16 cellular contexts compared by ENCODE assay signal in genomic region chr19:423691-424466, GRCh38. TPM values are rescaled to one million over a fixed set of nuclear protein-coding genes. Genes with fewer than 3 reads are reported as not detected.
DNase-seq lines count a peak whose midpoint lies in the region; ATAC-seq, FAIRE-seq and TF ChIP-seq lines count a peak whose summit lies in the region.
"Had no signal": no experiment of that assay in that cellular context is flagged by ENCODE, and none has a peak within 500 bp of the region (broad histone marks: within the 10 kb centered on the region; RNA-seq: fewer than 3 reads in every experiment).

No MANE protein-coding gene starts in this region.

- no peak for FAIRE-seq in kidney (lab: Jason Lieb, UNC)

- H3K27ac ChIP-seq in kidney (ENCODE audit: low read depth in 2 of 2, low read length in 2 of 2) (no peak overlapping the region), substantia nigra (ENCODE audit: low read depth, low read length, poor library complexity, severe bottlenecking) (no peak overlapping the region)
- H3K27ac ChIP-seq: BLaER1 had no signal

- H3K27ac Mint-ChIP-seq in natural killer cell treated with Interleukin-12 subunit alpha and Interleukin-12 subunit beta and Interleukin-15 and Interleukin-18, amount 100 ng/mL, for 72 hours: no peak overlapping the region
- H3K27ac Mint-ChIP-seq in natural killer cell: no peak overlapping the region
- no peak overlapping the region for H3K27ac Mint-ChIP-seq in CD14-positive monocyte
- H3K27ac Mint-ChIP-seq: CD4-positive, CD25-positive, alpha-beta regulatory T cell; HFFc6 had no signal

- DNase-seq in Right ventricle myocardium inferior (ENCODE audit: missing footprints) (peak; percentile 34), left ventricle myocardium superior (no peak), natural killer cell (no peak), kidney (peak; percentile 48), midbrain (lab: John Stamatoyannopoulos, UW) (no peak), substantia nigra (lab: John Stamatoyannopoulos, UW) (no peak), CD14-positive monocyte (ENCODE audit: low spot score) (no peak)
- DNase-seq in natural killer cell treated with Interleukin-12 subunit alpha and Interleukin-12 subunit beta and Interleukin-15 and Interleukin-18, amount 100 ng/mL, for 72 hours (ENCODE audit: low spot score): peak; percentile 59
- DNase-seq: 8988T; AML-193; CD4-positive, CD25-positive, alpha-beta regulatory T cell; DMS53; GF-D8; HCEC 1CT; HFFc6 had no signal

- ATAC-seq in Right ventricle myocardium inferior (no peak), left ventricle myocardium superior (no peak), natural killer cell (no peak)
- no peak for ATAC-seq in natural killer cell treated with Interleukin-12 subunit alpha and Interleukin-12 subunit beta and Interleukin-15 and Interleukin-18, amount 100 ng/mL, for 72 hours

- H3K4me3 Mint-ChIP-seq in natural killer cell treated with Interleukin-12 subunit alpha and Interleukin-12 subunit beta and Interleukin-15 and Interleukin-18, amount 100 ng/mL, for 72 hours: no peak overlapping the region
- H3K4me3 Mint-ChIP-seq in natural killer cell: no peak overlapping the region
- H3K4me3 Mint-ChIP-seq in CD14-positive monocyte: no peak overlapping the region
- H3K4me3 Mint-ChIP-seq: CD4-positive, CD25-positive, alpha-beta regulatory T cell; HFFc6 had no signal

- no peak overlapping the region for H3K9ac ChIP-seq in kidney (ENCODE audit: low read length in 2 of 2)
- H3K9ac ChIP-seq: BLaER1 had no signal

- no peaks in the 10 kb centered on the region for H3K9me3 Mint-ChIP-seq in natural killer cell treated with Interleukin-12 subunit alpha and Interleukin-12 subunit beta and Interleukin-15 and Interleukin-18, amount 100 ng/mL, for 72 hours
- H3K9me3 Mint-ChIP-seq in natural killer cell: no peaks in the 10 kb centered on the region
- H3K9me3 Mint-ChIP-seq in CD14-positive monocyte: peaks cover 2 to 22% (median 14%) of the 10 kb centered on the region in 7 donors
- H3K9me3 Mint-ChIP-seq: CD4-positive, CD25-positive, alpha-beta regulatory T cell had no signal

- no peaks in the 10 kb centered on the region for H3K36me3 ChIP-seq in kidney (ENCODE audit: control insufficient read depth in 1 of 2, insufficient read depth in 2 of 2, low read length in 2 of 2)
- H3K36me3 ChIP-seq: BLaER1 had no signal

- no peaks in the 10 kb centered on the region for H3K4me1 ChIP-seq in kidney (ENCODE audit: control insufficient read depth in 1 of 2, insufficient read depth in 1 of 2, low read depth in 1 of 2, low read length in 2 of 2)
- H3K4me1 ChIP-seq: BLaER1 had no signal

- H3K4me1 Mint-ChIP-seq in natural killer cell treated with Interleukin-12 subunit alpha and Interleukin-12 subunit beta and Interleukin-15 and Interleukin-18, amount 100 ng/mL, for 72 hours (ENCODE audit: low read depth in 2 of 2): no peaks in the 10 kb centered on the region
- H3K4me1 Mint-ChIP-seq in natural killer cell (no peaks in the 10 kb centered on the region), CD14-positive monocyte (peaks cover 3% of the 10 kb centered on the region)
- H3K4me1 Mint-ChIP-seq: CD4-positive, CD25-positive, alpha-beta regulatory T cell had no signal

- no peak overlapping the region for H3K4me3 ChIP-seq in kidney (ENCODE audit: low read length in 2 of 2)
- H3K4me3 ChIP-seq: BLaER1 had no signal

- H3K27me3 Mint-ChIP-seq in natural killer cell treated with Interleukin-12 subunit alpha and Interleukin-12 subunit beta and Interleukin-15 and Interleukin-18, amount 100 ng/mL, for 72 hours: no peaks in the 10 kb centered on the region
- H3K27me3 Mint-ChIP-seq in natural killer cell (ENCODE audit: low read depth in 2 of 2): no peaks in the 10 kb centered on the region
- H3K27me3 Mint-ChIP-seq in CD14-positive monocyte (ENCODE audit: low read depth in 3 of 3): peaks cover 0 to 3% (median 0%) of the 10 kb centered on the region in 3 donors
- H3K27me3 Mint-ChIP-seq: CD4-positive, CD25-positive, alpha-beta regulatory T cell had no signal

- H3K36me3 Mint-ChIP-seq in natural killer cell treated with Interleukin-12 subunit alpha and Interleukin-12 subunit beta and Interleukin-15 and Interleukin-18, amount 100 ng/mL, for 72 hours: no peaks in the 10 kb centered on the region
- H3K36me3 Mint-ChIP-seq in natural killer cell (no peaks in the 10 kb centered on the region), CD14-positive monocyte (no peaks in the 10 kb centered on the region)
- H3K36me3 Mint-ChIP-seq: CD4-positive, CD25-positive, alpha-beta regulatory T cell had no signal

- no peaks in the 10 kb centered on the region for H3K9me3 ChIP-seq in kidney (ENCODE audit: control insufficient read depth in 1 of 2, low read length in 2 of 2)
- H3K9me3 ChIP-seq: BLaER1 had no signal

- intact Hi-C loops in Right ventricle myocardium inferior (cut with DNase I) (no loop called here), left ventricle myocardium superior (cut with micrococcal nuclease) (no loop called here), natural killer cell (cut with micrococcal nuclease) (no loop called here), kidney (cut with DNase I) (no loop called here), CD14-positive monocyte (cut with micrococcal nuclease) (no loop called here)

- TF ChIP-seq CTCF in natural killer cell (IDR thresholded peaks at IDR 0.05): no peak
- TF ChIP-seq CTCF in kidney (IDR thresholded peaks at IDR 0.05; ENCODE audit: borderline replicate concordance, extremely low read depth, insufficient read depth): no peak
- no peak for TF ChIP-seq CTCF in CD14-positive monocyte (IDR thresholded peaks at IDR 0.05)

RNA-seq across cellular contexts. Expression of gene C2CD4C, which starts 14.9 kb away (rescaled TPM):
- total RNA-seq in Right ventricle myocardium inferior (1.0 TPM), left ventricle myocardium superior (1.3 TPM), natural killer cell (not detected), kidney (1.9 TPM)
- not detected for total RNA-seq in natural killer cell treated with Interleukin-12 subunit alpha and Interleukin-12 subunit beta and Interleukin-15 and Interleukin-18, amount 100 ng/mL, for 72 hours
- polyA plus RNA-seq in kidney (ENCODE audit: insufficient read depth, low read depth, low replicate concordance) (0.99 TPM), CD14-positive monocyte (not detected)
- total RNA-seq: CD4-positive, CD25-positive, alpha-beta regulatory T cell; HFFc6 had no signal
- polyA plus RNA-seq: CD4-positive, CD25-positive, alpha-beta regulatory T cell had no signal

RNA-seq across cellular contexts. Expression of gene SHC2, which starts 37.0 kb away (rescaled TPM):
- total RNA-seq in Right ventricle myocardium inferior (10.7 TPM), left ventricle myocardium superior (11.0 TPM), natural killer cell (under 1 TPM in 1 of 3 donors, not detected in 2; 0.75 TPM), kidney (24.4 TPM)
- total RNA-seq in natural killer cell treated with Interleukin-12 subunit alpha and Interleukin-12 subunit beta and Interleukin-15 and Interleukin-18, amount 100 ng/mL, for 72 hours: under 1 TPM in 1 of 2 donors, not detected in 1; 0.67 TPM
- polyA plus RNA-seq in kidney (ENCODE audit: insufficient read depth, low read depth, low replicate concordance) (10.7 TPM), CD14-positive monocyte (not detected)
- total RNA-seq: CD4-positive, CD25-positive, alpha-beta regulatory T cell; HFFc6 had no signal
- polyA plus RNA-seq: CD4-positive, CD25-positive, alpha-beta regulatory T cell had no signal

Comparison
In these comparisons a context has a peak if more than half of its experiments do, and no peak if none do; other contexts are left out.
1. DNase-seq: peak in Right ventricle myocardium inferior (single experiment), natural killer cell treated with Interleukin-12 subunit alpha and Interleukin-12 subunit beta and Interleukin-15 and Interleukin-18, amount 100 ng/mL, for 72 hours (single experiment) and kidney (single experiment); none in left ventricle myocardium superior (single experiment), natural killer cell (single experiment), midbrain (single experiment), substantia nigra (0 of 49) and CD14-positive monocyte (single experiment).